In the genomic region with DNA sequence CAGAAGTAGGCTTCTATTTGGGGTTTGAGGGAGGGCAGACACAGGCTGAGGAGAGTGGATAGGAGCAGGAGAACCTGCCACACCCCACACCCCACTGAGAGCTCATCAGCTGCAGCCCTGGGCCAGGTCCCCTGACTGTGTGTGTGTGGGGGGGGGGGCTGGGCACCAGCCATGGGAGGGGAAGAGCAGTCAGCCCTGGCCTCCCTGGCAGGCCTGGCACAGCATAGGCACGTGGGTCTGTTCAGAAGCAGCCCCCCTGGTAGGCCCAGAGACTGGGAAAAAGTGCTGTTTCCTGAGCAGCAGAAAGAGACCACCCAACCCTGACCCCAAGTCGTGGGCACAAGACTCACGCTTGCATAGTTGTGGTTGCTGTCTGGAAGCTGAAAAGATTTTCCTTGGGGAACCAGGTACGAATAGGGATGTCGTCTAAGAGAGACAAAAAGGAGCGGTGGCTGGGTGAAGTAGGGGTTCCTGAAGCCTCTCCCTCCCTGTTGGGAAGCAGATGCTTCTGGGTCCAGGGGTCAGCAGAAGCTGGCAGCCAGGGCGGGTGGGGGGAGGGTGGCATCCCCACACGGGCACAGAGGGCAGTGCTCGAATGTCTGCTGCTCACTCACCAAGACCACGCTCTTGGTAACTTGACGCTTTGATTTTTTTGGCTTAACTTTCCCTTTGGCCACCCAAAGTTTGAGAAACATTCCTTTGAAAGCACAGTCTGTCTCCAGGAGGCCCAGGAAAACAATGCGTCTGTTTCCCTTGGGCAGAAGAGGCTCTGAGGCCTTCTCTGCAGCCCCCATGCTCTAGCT, we compare ENCODE assay signal across 12 cellular contexts. TPM values are rescaled to one million over a fixed set of nuclear protein-coding genes. Genes with fewer than 3 reads are reported as not detected.
DNase-seq lines count a peak whose midpoint lies in the region; ATAC-seq lines count a peak whose summit lies in the region.
"Had no signal": no experiment of that assay in that cellular context is flagged by ENCODE, and none has a peak within 500 bp of the region (broad histone marks: within the 10 kb centered on the region; RNA-seq: fewer than 3 reads in every experiment).

No MANE protein-coding gene starts in this region.

- no peak for ATAC-seq in T-helper 17 cell
- no peak for ATAC-seq in HG02571 (IDR thresholded peaks at IDR 0.05; ENCODE audit: unreplicated experiment)

- H3K27ac Mint-ChIP-seq in activated CD4-positive, alpha-beta T cell treated with anti-CD3 and anti-CD28 coated beads, Interleukin-2, amount 10 ng/mL, durations not matched to agents 7 days and 5 days, result peak overlapping the region; percentile 66
- peak overlapping the region; percentile 27 for H3K27ac Mint-ChIP-seq in T-helper 17 cell

- H3K36me3 Mint-ChIP-seq in activated CD4-positive, alpha-beta T cell treated with anti-CD3 and anti-CD28 coated beads, Interleukin-2, amount 10 ng/mL, durations not matched to agents 7 days and 5 days (ENCODE audit: low read depth), result peaks cover 11% of the 10 kb centered on the region
- H3K36me3 Mint-ChIP-seq in T-helper 17 cell (ENCODE audit: low read depth), result no peaks in the 10 kb centered on the region

- DNase-seq in activated CD4-positive, alpha-beta T cell treated with anti-CD3 and anti-CD28 coated beads, Interleukin-2, amount 10 ng/mL, durations not matched to agents 7 days and 5 days, result no peak
- DNase-seq in activated CD4-positive, alpha-beta T cell treated with anti-CD3 and anti-CD28 coated beads for 48 hours, result no peak
- peak in 1 of 3 donors; percentile 3 for DNase-seq in T-helper 17 cell
- peak; percentile 59 for DNase-seq in glomerular visceral epithelial cell (ENCODE audit: extremely low spot score)
- peak; percentile 25 for DNase-seq in skeletal muscle cell (ENCODE audit: low read depth)
- no peak for DNase-seq in MV-4-11 (lab: John Stamatoyannopoulos, UW)
- no peak for DNase-seq in NCI-H82 treated with DMSO at 0.1 percent for 48 hours (lab: John Stamatoyannopoulos, UW; ENCODE audit: unreplicated experiment)
- DNase-seq: GM23248, NCI-H2081 treated with DMSO at 0.1 percent for 48 hours, SIG-M5 had no signal

- H3K4me1 Mint-ChIP-seq in activated CD4-positive, alpha-beta T cell treated with anti-CD3 and anti-CD28 coated beads, Interleukin-2, amount 10 ng/mL, durations not matched to agents 7 days and 5 days, result peaks cover 43% of the 10 kb centered on the region
- H3K4me1 Mint-ChIP-seq in T-helper 17 cell, result peaks cover 17% of the 10 kb centered on the region

- no peaks in the 10 kb centered on the region for H3K9me3 Mint-ChIP-seq in activated CD4-positive, alpha-beta T cell treated with anti-CD3 and anti-CD28 coated beads, Interleukin-2, amount 10 ng/mL, durations not matched to agents 7 days and 5 days

- peak overlapping the region; percentile 32 for H3K4me3 Mint-ChIP-seq in activated CD4-positive, alpha-beta T cell treated with anti-CD3 and anti-CD28 coated beads, Interleukin-2, amount 10 ng/mL, durations not matched to agents 7 days and 5 days
- H3K4me3 Mint-ChIP-seq in T-helper 17 cell, result no peak overlapping the region

- no peaks in the 10 kb centered on the region for H3K27me3 Mint-ChIP-seq in activated CD4-positive, alpha-beta T cell treated with anti-CD3 and anti-CD28 coated beads, Interleukin-2, amount 10 ng/mL, durations not matched to agents 7 days and 5 days
- no peaks in the 10 kb centered on the region for H3K27me3 Mint-ChIP-seq in T-helper 17 cell

- no peaks in the 10 kb centered on the region for H3K9me3 ChIP-seq in T-helper 17 cell (ENCODE audit: control insufficient read depth, low read length, poor library complexity, severe bottlenecking)

- CTCF ChIA-PET in activated CD4-positive, alpha-beta T cell treated with anti-CD3 and anti-CD28 coated beads, Interleukin-2, amount 10 ng/mL, durations not matched to agents 7 days and 5 days (lab: Charles Lee), result interaction anchor here (0.7 to 1.6 kb wide), 3 partner anchors 13 to 33 kb away, joined by 3 to 6 read pairs (median 3); a partner anchor contains a TSS

- POLR2A ChIA-PET in activated CD4-positive, alpha-beta T cell treated with anti-CD3 and anti-CD28 coated beads, Interleukin-2, amount 10 ng/mL, durations not matched to agents 7 days and 5 days (lab: Charles Lee), result no interaction called here

- no peak overlapping the region for H3K4me3 ChIP-seq in skeletal muscle cell (ENCODE audit: low read depth, low read length)
- H3K4me3 ChIP-seq: GM23248, lung had no signal

RNA-seq across cellular contexts. Expression of a gene that starts 2.9 kb away (rescaled TPM):
- total RNA-seq in activated CD4-positive, alpha-beta T cell treated with anti-CD3 and anti-CD28 coated beads, Interleukin-2, amount 10 ng/mL, durations not matched to agents 7 days and 5 days, result 10 to 100 TPM; 57.6 to 60.3 TPM
- total RNA-seq in T-helper 17 cell, result 10 to 100 TPM; 41.5 to 54.2 TPM

RNA-seq across cellular contexts. Expression of a gene that starts 15.1 kb away (rescaled TPM):
- not detected for total RNA-seq in activated CD4-positive, alpha-beta T cell treated with anti-CD3 and anti-CD28 coated beads, Interleukin-2, amount 10 ng/mL, durations not matched to agents 7 days and 5 days
- total RNA-seq in T-helper 17 cell, result not detected
- total RNA-seq: GM23248 had no signal

RNA-seq across cellular contexts. Expression of a gene that starts 33.1 kb away (rescaled TPM):
- 1 to 10 TPM in 1 of 2 experiments, under 1 TPM in 1; 0.46 to 1.1 TPM for total RNA-seq in activated CD4-positive, alpha-beta T cell treated with anti-CD3 and anti-CD28 coated beads, Interleukin-2, amount 10 ng/mL, durations not matched to agents 7 days and 5 days
- 1 to 10 TPM; 3.0 to 3.3 TPM for total RNA-seq in T-helper 17 cell

RNA-seq across cellular contexts. Expression of a gene that starts 33.3 kb away (rescaled TPM):
- 10 to 100 TPM; 10.3 to 13.2 TPM for total RNA-seq in activated CD4-positive, alpha-beta T cell treated with anti-CD3 and anti-CD28 coated beads, Interleukin-2, amount 10 ng/mL, durations not matched to agents 7 days and 5 days
- 10 to 100 TPM; 15.4 to 17.8 TPM for total RNA-seq in T-helper 17 cell

Comparison
In these comparisons a context has a peak if more than half of its experiments do, and no peak if none do; other contexts are left out.
1. DNase-seq: peak in glomerular visceral epithelial cell (single experiment) and skeletal muscle cell (single experiment); none in activated CD4-positive, alpha-beta T cell treated with anti-CD3 and anti-CD28 coated beads, Interleukin-2, amount 10 ng/mL, durations not matched to agents 7 days and 5 days (single experiment), activated CD4-positive, alpha-beta T cell treated with anti-CD3 and anti-CD28 coated beads for 48 hours (single experiment), MV-4-11 (single experiment) and NCI-H82 treated with DMSO at 0.1 percent for 48 hours (single experiment).